Comparison of ENCODE assay signal across 1 cellular context in the genomic region with DNA sequence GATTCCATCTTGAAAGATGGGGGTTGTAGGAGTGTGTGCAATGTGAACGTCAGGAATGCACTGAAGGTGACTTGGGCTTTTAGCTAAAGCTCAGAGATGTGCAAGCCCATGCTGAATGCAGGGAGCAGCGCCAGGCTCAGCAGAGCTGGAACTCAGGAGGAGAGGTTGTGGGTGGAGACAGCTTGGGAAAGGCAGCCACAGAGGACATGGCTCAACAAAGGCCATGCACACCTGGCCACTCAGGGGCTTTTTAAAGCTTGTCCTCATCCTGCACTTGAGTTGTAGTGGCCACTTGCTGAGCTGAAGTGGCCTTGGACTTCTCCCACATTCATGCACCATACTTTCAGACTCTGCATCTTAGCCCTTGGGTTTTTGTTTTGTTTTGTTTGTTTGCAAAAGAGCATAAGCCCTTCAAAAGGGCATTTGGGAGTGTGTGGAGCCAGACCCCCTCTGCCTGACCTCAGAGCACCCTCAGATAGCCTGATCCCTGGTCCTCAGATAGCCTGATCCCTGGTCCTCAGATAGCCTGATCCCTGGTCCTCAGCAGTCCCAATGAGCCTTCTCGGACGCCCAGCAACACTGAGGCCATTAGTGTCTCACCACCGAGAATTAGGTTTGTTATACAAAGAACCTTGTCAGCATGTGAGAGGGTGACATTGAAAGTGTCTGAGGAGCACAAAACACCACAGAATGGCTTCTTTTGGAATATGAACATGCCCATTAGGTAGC.
TF ChIP-seq lines count a peak whose summit lies in the region.

No MANE protein-coding gene starts in this region.

TF ChIP-seq in K562, 482 proteins besides CTCF, POLR2A, EP300 and RAD21 (continues in another document):
- TF ChIP-seq ZNF584 (CRISPR knock-in tag; IDR thresholded peaks at IDR 0.05; ENCODE audit: low read depth) (0 out of 2 replicates have a peak, but pooled peaks have one; percentile 15), CHD1 (IDR thresholded peaks at IDR 0.05; ENCODE audit: low read length) (peak; percentile 8), JUN (IDR thresholded peaks at IDR 0.05; ENCODE audit: borderline replicate concordance, low read depth, low read length) (no peak), JUN (CRISPR knock-in tag; IDR thresholded peaks at IDR 0.05; ENCODE audit: borderline replicate concordance) (no peak), ZNF830 (CRISPR knock-in tag; IDR thresholded peaks at IDR 0.05) (no peak), NFATC3 (IDR thresholded peaks at IDR 0.05) (no peak), MTF1 (CRISPR knock-in tag; IDR thresholded peaks at IDR 0.05; ENCODE audit: borderline replicate concordance) (no peak), ZBTB7A (IDR thresholded peaks at IDR 0.05; ENCODE audit: borderline replicate concordance, control insufficient read depth, low read depth, low read length) (no peak), NCOA1 (IDR thresholded peaks at IDR 0.05; ENCODE audit: low read depth) (no peak), TSC22D4 (tag; IDR thresholded peaks at IDR 0.05) (peak; percentile 79; the same call in 1 of the 2 replicates), ZFP36 (IDR thresholded peaks at IDR 0.05; ENCODE audit: low read depth, low read length, partially characterized antibody) (peak; percentile 45), TRIM24 (IDR thresholded peaks at IDR 0.05) (no peak), RCOR1 (IDR thresholded peaks at IDR 0.05; ENCODE audit: borderline replicate concordance in 1 of 2, low read depth in 2 of 2, low read length in 2 of 2) (0 out of 4 replicates have a peak, but pooled peaks of 1 of the 2 experiments have one; percentile 55), FOXK2 (conservative IDR thresholded peaks at IDR 0.05 in 1 of 2, IDR thresholded peaks at IDR 0.05 in 1 of 2; ENCODE audit: low read depth in 2 of 2) (no peak), ZNF24 (IDR thresholded peaks at IDR 0.05) (peak; percentile 90), ZFX (CRISPR knock-in tag; IDR thresholded peaks at IDR 0.05) (no peak), CBFA2T3 (IDR thresholded peaks at IDR 0.05) (no peak), KDM5B (IDR thresholded peaks at IDR 0.05; ENCODE audit: insufficient replicate concordance, low read depth, low read length) (no peak), KLF13 (tag; IDR thresholded peaks at IDR 0.05; ENCODE audit: borderline replicate concordance, low read depth) (no peak), CCNT2 (IDR thresholded peaks at IDR 0.05; ENCODE audit: borderline replicate concordance, extremely low read depth, insufficient read length, low read depth, low read length) (no peak), ZNF165 (CRISPR knock-in tag; IDR thresholded peaks at IDR 0.05; ENCODE audit: borderline replicate concordance) (no peak), NCOR1 (IDR thresholded peaks at IDR 0.05) (no peak), GATAD2B (IDR thresholded peaks at IDR 0.05; ENCODE audit: borderline replicate concordance) (no peak), SAP30 (IDR thresholded peaks at IDR 0.05; ENCODE audit: borderline replicate concordance, insufficient read depth, low read depth, low read length, poor library complexity, severe bottlenecking) (peak; percentile 26), PRPF4 (IDR thresholded peaks at IDR 0.05; ENCODE audit: insufficient read depth, low read depth, low read length, poor library complexity, severe bottlenecking) (no peak), ZNF586 (CRISPR knock-in tag; conservative IDR thresholded peaks at IDR 0.05) (no peak), RNF2 (IDR thresholded peaks at IDR 0.05) (no peak), SP2 (IDR thresholded peaks at IDR 0.05; ENCODE audit: extremely low read depth, low read depth, low read length, poor library complexity, severe bottlenecking) (no peak), ASH1L (IDR thresholded peaks at IDR 0.05; ENCODE audit: borderline replicate concordance, low read depth, partially characterized antibody) (no peak), MAZ (CRISPR knock-in tag; conservative IDR thresholded peaks at IDR 0.05 in 1 of 2, IDR thresholded peaks at IDR 0.05 in 1 of 2) (no peak), PPARD (CRISPR knock-in tag; IDR thresholded peaks at IDR 0.05) (no peak), POU5F1 (IDR thresholded peaks at IDR 0.05; ENCODE audit: borderline replicate concordance, low read depth, low read length, partially characterized antibody) (no peak)
- TF ChIP-seq, protein P1, sequence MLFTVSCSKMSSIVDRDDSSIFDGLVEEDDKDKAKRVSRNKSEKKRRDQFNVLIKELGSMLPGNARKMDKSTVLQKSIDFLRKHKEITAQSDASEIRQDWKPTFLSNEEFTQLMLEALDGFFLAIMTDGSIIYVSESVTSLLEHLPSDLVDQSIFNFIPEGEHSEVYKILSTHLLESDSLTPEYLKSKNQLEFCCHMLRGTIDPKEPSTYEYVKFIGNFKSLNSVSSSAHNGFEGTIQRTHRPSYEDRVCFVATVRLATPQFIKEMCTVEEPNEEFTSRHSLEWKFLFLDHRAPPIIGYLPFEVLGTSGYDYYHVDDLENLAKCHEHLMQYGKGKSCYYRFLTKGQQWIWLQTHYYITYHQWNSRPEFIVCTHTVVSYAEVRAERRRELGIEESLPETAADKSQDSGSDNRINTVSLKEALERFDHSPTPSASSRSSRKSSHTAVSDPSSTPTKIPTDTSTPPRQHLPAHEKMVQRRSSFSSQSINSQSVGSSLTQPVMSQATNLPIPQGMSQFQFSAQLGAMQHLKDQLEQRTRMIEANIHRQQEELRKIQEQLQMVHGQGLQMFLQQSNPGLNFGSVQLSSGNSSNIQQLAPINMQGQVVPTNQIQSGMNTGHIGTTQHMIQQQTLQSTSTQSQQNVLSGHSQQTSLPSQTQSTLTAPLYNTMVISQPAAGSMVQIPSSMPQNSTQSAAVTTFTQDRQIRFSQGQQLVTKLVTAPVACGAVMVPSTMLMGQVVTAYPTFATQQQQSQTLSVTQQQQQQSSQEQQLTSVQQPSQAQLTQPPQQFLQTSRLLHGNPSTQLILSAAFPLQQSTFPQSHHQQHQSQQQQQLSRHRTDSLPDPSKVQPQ (CRISPR knock-in tag; IDR thresholded peaks at IDR 0.05; ENCODE audit: borderline replicate concordance): no peak
- TF ChIP-seq, protein P2, sequence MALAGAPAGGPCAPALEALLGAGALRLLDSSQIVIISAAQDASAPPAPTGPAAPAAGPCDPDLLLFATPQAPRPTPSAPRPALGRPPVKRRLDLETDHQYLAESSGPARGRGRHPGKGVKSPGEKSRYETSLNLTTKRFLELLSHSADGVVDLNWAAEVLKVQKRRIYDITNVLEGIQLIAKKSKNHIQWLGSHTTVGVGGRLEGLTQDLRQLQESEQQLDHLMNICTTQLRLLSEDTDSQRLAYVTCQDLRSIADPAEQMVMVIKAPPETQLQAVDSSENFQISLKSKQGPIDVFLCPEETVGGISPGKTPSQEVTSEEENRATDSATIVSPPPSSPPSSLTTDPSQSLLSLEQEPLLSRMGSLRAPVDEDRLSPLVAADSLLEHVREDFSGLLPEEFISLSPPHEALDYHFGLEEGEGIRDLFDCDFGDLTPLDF (CRISPR knock-in tag; IDR thresholded peaks at IDR 0.05): no peak
- TF ChIP-seq, protein P3, sequence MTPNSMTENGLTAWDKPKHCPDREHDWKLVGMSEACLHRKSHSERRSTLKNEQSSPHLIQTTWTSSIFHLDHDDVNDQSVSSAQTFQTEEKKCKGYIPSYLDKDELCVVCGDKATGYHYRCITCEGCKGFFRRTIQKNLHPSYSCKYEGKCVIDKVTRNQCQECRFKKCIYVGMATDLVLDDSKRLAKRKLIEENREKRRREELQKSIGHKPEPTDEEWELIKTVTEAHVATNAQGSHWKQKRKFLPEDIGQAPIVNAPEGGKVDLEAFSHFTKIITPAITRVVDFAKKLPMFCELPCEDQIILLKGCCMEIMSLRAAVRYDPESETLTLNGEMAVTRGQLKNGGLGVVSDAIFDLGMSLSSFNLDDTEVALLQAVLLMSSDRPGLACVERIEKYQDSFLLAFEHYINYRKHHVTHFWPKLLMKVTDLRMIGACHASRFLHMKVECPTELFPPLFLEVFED (CRISPR knock-in tag; conservative IDR thresholded peaks at IDR 0.05): no peak
- TF ChIP-seq, protein P4, sequence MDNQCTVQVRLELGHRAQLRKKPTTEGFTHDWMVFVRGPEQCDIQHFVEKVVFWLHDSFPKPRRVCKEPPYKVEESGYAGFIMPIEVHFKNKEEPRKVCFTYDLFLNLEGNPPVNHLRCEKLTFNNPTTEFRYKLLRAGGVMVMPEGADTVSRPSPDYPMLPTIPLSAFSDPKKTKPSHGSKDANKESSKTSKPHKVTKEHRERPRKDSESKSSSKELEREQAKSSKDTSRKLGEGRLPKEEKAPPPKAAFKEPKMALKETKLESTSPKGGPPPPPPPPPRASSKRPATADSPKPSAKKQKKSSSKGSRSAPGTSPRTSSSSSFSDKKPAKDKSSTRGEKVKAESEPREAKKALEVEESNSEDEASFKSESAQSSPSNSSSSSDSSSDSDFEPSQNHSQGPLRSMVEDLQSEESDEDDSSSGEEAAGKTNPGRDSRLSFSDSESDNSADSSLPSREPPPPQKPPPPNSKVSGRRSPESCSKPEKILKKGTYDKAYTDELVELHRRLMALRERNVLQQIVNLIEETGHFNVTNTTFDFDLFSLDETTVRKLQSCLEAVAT (IDR thresholded peaks at IDR 0.05): peak in 1 of 2 experiments; percentile 20; a peak in 1 of 4 replicates
- TF ChIP-seq, protein P5, sequence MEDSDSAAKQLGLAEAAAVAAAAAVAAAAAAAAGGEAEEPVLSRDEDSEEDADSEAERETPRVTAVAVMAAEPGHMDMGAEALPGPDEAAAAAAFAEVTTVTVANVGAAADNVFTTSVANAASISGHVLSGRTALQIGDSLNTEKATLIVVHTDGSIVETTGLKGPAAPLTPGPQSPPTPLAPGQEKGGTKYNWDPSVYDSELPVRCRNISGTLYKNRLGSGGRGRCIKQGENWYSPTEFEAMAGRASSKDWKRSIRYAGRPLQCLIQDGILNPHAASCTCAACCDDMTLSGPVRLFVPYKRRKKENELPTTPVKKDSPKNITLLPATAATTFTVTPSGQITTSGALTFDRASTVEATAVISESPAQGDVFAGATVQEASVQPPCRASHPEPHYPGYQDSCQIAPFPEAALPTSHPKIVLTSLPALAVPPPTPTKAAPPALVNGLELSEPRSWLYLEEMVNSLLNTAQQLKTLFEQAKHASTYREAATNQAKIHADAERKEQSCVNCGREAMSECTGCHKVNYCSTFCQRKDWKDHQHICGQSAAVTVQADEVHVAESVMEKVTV (CRISPR knock-in tag; IDR thresholded peaks at IDR 0.05): no peak
- TF ChIP-seq, protein P6, sequence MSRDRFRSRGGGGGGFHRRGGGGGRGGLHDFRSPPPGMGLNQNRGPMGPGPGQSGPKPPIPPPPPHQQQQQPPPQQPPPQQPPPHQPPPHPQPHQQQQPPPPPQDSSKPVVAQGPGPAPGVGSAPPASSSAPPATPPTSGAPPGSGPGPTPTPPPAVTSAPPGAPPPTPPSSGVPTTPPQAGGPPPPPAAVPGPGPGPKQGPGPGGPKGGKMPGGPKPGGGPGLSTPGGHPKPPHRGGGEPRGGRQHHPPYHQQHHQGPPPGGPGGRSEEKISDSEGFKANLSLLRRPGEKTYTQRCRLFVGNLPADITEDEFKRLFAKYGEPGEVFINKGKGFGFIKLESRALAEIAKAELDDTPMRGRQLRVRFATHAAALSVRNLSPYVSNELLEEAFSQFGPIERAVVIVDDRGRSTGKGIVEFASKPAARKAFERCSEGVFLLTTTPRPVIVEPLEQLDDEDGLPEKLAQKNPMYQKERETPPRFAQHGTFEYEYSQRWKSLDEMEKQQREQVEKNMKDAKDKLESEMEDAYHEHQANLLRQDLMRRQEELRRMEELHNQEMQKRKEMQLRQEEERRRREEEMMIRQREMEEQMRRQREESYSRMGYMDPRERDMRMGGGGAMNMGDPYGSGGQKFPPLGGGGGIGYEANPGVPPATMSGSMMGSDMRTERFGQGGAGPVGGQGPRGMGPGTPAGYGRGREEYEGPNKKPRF (IDR thresholded peaks at IDR 0.05; ENCODE audit: low read depth, low read length): no peak
- TF ChIP-seq, protein P7, sequence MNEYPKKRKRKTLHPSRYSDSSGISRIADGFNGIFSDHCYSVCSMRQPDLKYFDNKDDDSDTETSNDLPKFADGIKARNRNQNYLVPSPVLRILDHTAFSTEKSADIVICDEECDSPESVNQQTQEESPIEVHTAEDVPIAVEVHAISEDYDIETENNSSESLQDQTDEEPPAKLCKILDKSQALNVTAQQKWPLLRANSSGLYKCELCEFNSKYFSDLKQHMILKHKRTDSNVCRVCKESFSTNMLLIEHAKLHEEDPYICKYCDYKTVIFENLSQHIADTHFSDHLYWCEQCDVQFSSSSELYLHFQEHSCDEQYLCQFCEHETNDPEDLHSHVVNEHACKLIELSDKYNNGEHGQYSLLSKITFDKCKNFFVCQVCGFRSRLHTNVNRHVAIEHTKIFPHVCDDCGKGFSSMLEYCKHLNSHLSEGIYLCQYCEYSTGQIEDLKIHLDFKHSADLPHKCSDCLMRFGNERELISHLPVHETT (CRISPR knock-in tag; conservative IDR thresholded peaks at IDR 0.05 in 1 of 2, IDR thresholded peaks at IDR 0.05 in 1 of 2): 0 out of 4 replicates have a peak, but pooled peaks of 1 of the 2 experiments have one; percentile 25
- TF ChIP-seq, protein P8, sequence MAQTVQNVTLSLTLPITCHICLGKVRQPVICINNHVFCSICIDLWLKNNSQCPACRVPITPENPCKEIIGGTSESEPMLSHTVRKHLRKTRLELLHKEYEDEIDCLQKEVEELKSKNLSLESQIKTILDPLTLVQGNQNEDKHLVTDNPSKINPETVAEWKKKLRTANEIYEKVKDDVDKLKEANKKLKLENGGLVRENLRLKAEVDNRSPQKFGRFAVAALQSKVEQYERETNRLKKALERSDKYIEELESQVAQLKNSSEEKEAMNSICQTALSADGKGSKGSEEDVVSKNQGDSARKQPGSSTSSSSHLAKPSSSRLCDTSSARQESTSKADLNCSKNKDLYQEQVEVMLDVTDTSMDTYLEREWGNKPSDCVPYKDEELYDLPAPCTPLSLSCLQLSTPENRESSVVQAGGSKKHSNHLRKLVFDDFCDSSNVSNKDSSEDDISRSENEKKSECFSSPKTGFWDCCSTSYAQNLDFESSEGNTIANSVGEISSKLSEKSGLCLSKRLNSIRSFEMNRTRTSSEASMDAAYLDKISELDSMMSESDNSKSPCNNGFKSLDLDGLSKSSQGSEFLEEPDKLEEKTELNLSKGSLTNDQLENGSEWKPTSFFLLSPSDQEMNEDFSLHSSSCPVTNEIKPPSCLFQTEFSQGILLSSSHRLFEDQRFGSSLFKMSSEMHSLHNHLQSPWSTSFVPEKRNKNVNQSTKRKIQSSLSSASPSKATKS (CRISPR knock-in tag; IDR thresholded peaks at IDR 0.05): no peak
- TF ChIP-seq, protein P9, sequence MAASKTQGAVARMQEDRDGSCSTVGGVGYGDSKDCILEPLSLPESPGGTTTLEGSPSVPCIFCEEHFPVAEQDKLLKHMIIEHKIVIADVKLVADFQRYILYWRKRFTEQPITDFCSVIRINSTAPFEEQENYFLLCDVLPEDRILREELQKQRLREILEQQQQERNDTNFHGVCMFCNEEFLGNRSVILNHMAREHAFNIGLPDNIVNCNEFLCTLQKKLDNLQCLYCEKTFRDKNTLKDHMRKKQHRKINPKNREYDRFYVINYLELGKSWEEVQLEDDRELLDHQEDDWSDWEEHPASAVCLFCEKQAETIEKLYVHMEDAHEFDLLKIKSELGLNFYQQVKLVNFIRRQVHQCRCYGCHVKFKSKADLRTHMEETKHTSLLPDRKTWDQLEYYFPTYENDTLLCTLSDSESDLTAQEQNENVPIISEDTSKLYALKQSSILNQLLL (CRISPR knock-in tag; IDR thresholded peaks at IDR 0.05; ENCODE audit: borderline replicate concordance): no peak
- TF ChIP-seq, protein P10, sequence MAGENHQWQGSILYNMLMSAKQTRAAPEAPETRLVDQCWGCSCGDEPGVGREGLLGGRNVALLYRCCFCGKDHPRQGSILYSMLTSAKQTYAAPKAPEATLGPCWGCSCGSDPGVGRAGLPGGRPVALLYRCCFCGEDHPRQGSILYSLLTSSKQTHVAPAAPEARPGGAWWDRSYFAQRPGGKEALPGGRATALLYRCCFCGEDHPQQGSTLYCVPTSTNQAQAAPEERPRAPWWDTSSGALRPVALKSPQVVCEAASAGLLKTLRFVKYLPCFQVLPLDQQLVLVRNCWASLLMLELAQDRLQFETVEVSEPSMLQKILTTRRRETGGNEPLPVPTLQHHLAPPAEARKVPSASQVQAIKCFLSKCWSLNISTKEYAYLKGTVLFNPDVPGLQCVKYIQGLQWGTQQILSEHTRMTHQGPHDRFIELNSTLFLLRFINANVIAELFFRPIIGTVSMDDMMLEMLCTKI (IDR thresholded peaks at IDR 0.05; ENCODE audit: partially characterized antibody): no peak
